ENCODE assay signal across 1 cellular context in genomic region chr3:168094580-168094876, GRCh38.
A peak's percentile ranks its signal among the peaks of the same experiment; 100 is the strongest.
TF ChIP-seq lines count a peak whose summit lies in the region.

No MANE protein-coding gene starts in this region.

TF ChIP-seq in HEK293, 187 proteins besides CTCF, POLR2A, EP300 and RAD21 (continued from another document):
- TF ChIP-seq ATF2 (tag by site-specific recombination; IDR thresholded peaks at IDR 0.05; ENCODE audit: low read depth) (no peak), KLF10 (tag by site-specific recombination; IDR thresholded peaks at IDR 0.05) (0 out of 2 replicates have a peak, but pooled peaks have one; percentile 29), PATZ1 (tag by site-specific recombination; IDR thresholded peaks at IDR 0.05) (no peak), OVOL3 (tag by site-specific recombination; IDR thresholded peaks at IDR 0.05) (no peak), ZNF335 (tag by site-specific recombination; conservative IDR thresholded peaks at IDR 0.05) (no peak), ZNF837 (tag by site-specific recombination; IDR thresholded peaks at IDR 0.05) (no peak), ZNF549 (tag by site-specific recombination; IDR thresholded peaks at IDR 0.05) (no peak), ZBTB11 (tag by site-specific recombination; conservative IDR thresholded peaks at IDR 0.05; ENCODE audit: low read depth) (no peak), ZNF514 (tag by site-specific recombination; IDR thresholded peaks at IDR 0.05) (no peak), ZFP3 (tag by site-specific recombination; IDR thresholded peaks at IDR 0.05; ENCODE audit: low read depth) (no peak), AEBP2 (tag by site-specific recombination; IDR thresholded peaks at IDR 0.05; ENCODE audit: borderline replicate concordance) (no peak)
